ENCODE assay signal across 8 cellular contexts in the genomic region with DNA sequence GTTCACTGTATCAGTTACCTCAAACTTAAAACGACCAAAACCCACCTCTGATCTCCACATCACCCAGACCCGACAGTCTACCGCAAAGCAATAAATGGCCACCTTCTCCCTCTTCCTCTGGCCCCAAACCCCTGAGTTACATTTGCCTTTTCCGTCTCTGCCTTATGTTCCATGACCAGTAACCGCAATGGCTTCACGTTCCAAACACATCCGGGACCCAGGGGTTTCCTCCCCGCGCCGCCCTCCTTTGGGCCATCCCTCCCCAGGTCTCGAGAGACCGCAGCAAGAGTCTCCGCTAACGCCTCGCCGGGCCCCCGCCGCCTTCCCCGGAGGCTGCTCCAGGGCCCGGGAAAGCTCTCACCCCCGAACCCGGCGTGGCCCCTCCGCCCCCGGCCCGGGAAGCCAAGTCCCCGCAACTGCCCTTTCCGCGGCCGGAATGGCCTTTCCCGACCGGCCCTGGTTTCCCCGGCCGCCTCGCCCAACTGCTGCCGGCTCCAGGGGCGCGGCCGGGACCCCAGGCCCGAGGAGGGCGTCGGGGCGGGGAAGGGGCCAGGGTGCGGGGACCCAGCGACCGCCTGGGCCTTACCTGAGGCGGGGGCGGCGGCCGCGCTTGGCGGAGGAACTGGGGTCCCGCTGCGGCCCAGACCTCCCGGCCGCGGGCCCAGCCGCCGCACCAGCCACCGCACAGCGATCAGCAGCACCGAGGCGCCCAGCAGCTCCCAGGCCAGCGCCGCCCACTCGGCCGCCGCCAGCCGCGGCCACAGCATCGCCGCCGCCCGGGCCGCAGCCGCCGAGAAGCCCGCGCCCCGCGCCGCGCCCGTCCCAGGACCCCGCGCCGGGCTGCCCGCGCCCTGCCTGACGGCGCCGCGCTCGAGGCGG. TPM values are rescaled to one million over a fixed set of nuclear protein-coding genes. Genes with fewer than 3 reads are reported as not detected.
DNase-seq lines count a peak whose midpoint lies in the region; ATAC-seq and TF ChIP-seq lines count a peak whose summit lies in the region.

A gene (minus strand): TSS at position 801 of the 879 bp plus-strand sequence. CDS start 34 bp downstream, at position 767.

- no peaks in the 10 kb centered on the region for H3K27me3 ChIP-seq in A673 (replicated peaks; ENCODE audit: insufficient read depth, low read depth, low read length, poor library complexity)

- H3K27me3 Mint-ChIP-seq in naive B cell = no peaks in the 10 kb centered on the region

- H3K27ac ChIP-seq in A673 (ENCODE audit: low read depth, low read length, poor library complexity, severe bottlenecking) = peak within 1 kb of the TSS; percentile 96

- H3K27ac Mint-ChIP-seq in naive B cell = peak within 1 kb of the TSS; percentile 96 to 98 (median 98)
- H3K27ac Mint-ChIP-seq in stimulated activated effector memory CD8-positive, alpha-beta T cell treated with anti-CD3 and anti-CD28 coated beads, Interleukin-12 subunit alpha, Interleukin-12 subunit beta, amount 100 ng/mL, for 72 hours = peak within 1 kb of the TSS; percentile 99

- no TSS peak for BruUV-seq in A673 (replicated peaks; lab: Mats Ljungman, UMichigan)

- peaks cover 14% of the 10 kb centered on the region for H3K36me3 ChIP-seq in A673 (ENCODE audit: insufficient read depth, low read length, poor library complexity, severe bottlenecking)

- H3K36me3 Mint-ChIP-seq in naive B cell = no peaks in the 10 kb centered on the region
- H3K36me3 Mint-ChIP-seq in stimulated activated effector memory CD8-positive, alpha-beta T cell treated with anti-CD3 and anti-CD28 coated beads, Interleukin-12 subunit alpha, Interleukin-12 subunit beta, amount 100 ng/mL, for 72 hours = peaks cover 51% of the 10 kb centered on the region

- no peak for TF ChIP-seq CTCF in A673 (conservative IDR thresholded peaks at IDR 0.05; ENCODE audit: low read depth, low read length)

- TF ChIP-seq POLR2A in erythroblast (IDR thresholded peaks at IDR 0.05; ENCODE audit: low read length) = peak; percentile 46

- POLR2A ChIA-PET in A673 (lab: Charles Lee; ENCODE audit: low non-redundant PET) = no interaction called here

- intact Hi-C loops in A673 (cut with micrococcal nuclease; ENCODE audit: unreplicated experiment) = no loop called here

- peaks cover 27 to 50% (median 31%) of the 10 kb centered on the region in 3 donors for H3K4me1 Mint-ChIP-seq in naive B cell
- H3K4me1 Mint-ChIP-seq in stimulated activated effector memory CD8-positive, alpha-beta T cell treated with anti-CD3 and anti-CD28 coated beads, Interleukin-12 subunit alpha, Interleukin-12 subunit beta, amount 100 ng/mL, for 72 hours = peaks cover 27% of the 10 kb centered on the region

- H3K9me3 ChIP-seq in A673 (ENCODE audit: low read depth, low read length, poor library complexity, severe bottlenecking) = no peaks in the 10 kb centered on the region

- CTCF ChIA-PET in A673 (lab: Charles Lee) = no interaction called here

- H3K4me3 Mint-ChIP-seq in naive B cell = peak within 1 kb of the TSS; percentile 92 to 97 (median 95)
- H3K4me3 Mint-ChIP-seq in stimulated activated effector memory CD8-positive, alpha-beta T cell treated with anti-CD3 and anti-CD28 coated beads, Interleukin-12 subunit alpha, Interleukin-12 subunit beta, amount 100 ng/mL, for 72 hours = peak within 1 kb of the TSS; percentile 98

- H3K4me3 ChIP-seq in A673 (ENCODE audit: low read depth, low read length, poor library complexity, severe bottlenecking) = peak within 1 kb of the TSS; percentile 99

- no peaks in the 10 kb centered on the region for H3K9me3 Mint-ChIP-seq in naive B cell
- no peaks in the 10 kb centered on the region for H3K9me3 Mint-ChIP-seq in stimulated activated effector memory CD8-positive, alpha-beta T cell treated with anti-CD3 and anti-CD28 coated beads, Interleukin-12 subunit alpha, Interleukin-12 subunit beta, amount 100 ng/mL, for 72 hours

- DNase-seq in A673 (ENCODE audit: low spot score) = peak; percentile 56
- peak; percentile 41 for DNase-seq in NOMO-1 treated with DMSO at 0.1 percent for 48 hours (lab: John Stamatoyannopoulos, UW; ENCODE audit: unreplicated experiment)
- peak; percentile 53 for DNase-seq in activated T-cell treated with anti-CD3 and anti-CD28 coated beads for 4 hours
- DNase-seq in erythroblast (lab: John Stamatoyannopoulos, UW) = peak; percentile 82 to 90
- DNase-seq in naive B cell = peak; percentile 54
- DNase-seq in stimulated activated effector memory CD8-positive, alpha-beta T cell treated with anti-CD3 and anti-CD28 coated beads, Interleukin-12 subunit alpha, Interleukin-12 subunit beta, amount 100 ng/mL, for 72 hours (ENCODE audit: low spot score in 2 of 2) = peak; percentile 54 to 85

- ATAC-seq in GM18502 (IDR thresholded peaks at IDR 0.05; ENCODE audit: poor library complexity, unreplicated experiment) (peak; percentile 36), HG03025 (IDR thresholded peaks at IDR 0.05; ENCODE audit: low FRiP score, unreplicated experiment) (peak; percentile 38), naive B cell (ENCODE audit: low read depth in 2 of 2) (peak; percentile 48 to 54)
- ATAC-seq in stimulated activated effector memory CD8-positive, alpha-beta T cell treated with anti-CD3 and anti-CD28 coated beads, Interleukin-12 subunit alpha, Interleukin-12 subunit beta, amount 100 ng/mL, for 72 hours = peak; percentile 52

- peaks cover 8% of the 10 kb centered on the region for H3K4me1 ChIP-seq in A673 (ENCODE audit: insufficient read depth, low read length, poor library complexity, severe bottlenecking)

RNA-seq across cellular contexts. Expression of the gene that starts here (rescaled TPM):
- total RNA-seq in A673 (2021) = 103 and 107 TPM in 2 replicates
- 10 to 100 TPM; 17.4 to 41.3 (median 27.8) TPM for polyA plus RNA-seq in naive B cell (ENCODE audit: low read depth in 6 of 6)

Comparison
In these comparisons a context has a peak if more than half of its experiments do, and no peak if none do; other contexts are left out.
1. Peak in every context shown above with its lines: DNase-seq, ATAC-seq, H3K4me3 ChIP-seq and H3K27ac ChIP-seq.